ENCODE assay signal across 8 cellular contexts in genomic region chr15:92803852-92804609, GRCh38.
DNase-seq lines count a peak whose midpoint lies in the region; ATAC-seq and TF ChIP-seq lines count a peak whose summit lies in the region.

No MANE protein-coding gene starts in this region.

- TF ChIP-seq CTCF in cardiac muscle cell (IDR thresholded peaks at IDR 0.05; ENCODE audit: low read depth, low read length), result no peak

- no peaks in the 10 kb centered on the region for H3K36me3 ChIP-seq in cardiac muscle cell

- peaks cover 6% of the 10 kb centered on the region for H3K4me1 ChIP-seq in cardiac muscle cell (ENCODE audit: low read depth)

- ATAC-seq in GM18502 (IDR thresholded peaks at IDR 0.05; ENCODE audit: poor library complexity, unreplicated experiment) (peak; percentile 53), HG03060 (IDR thresholded peaks at IDR 0.05; ENCODE audit: low read depth, unreplicated experiment) (peak; percentile 46)

- peaks cover 9% of the 10 kb centered on the region for H3K36me3 Mint-ChIP-seq in activated naive CD4-positive, alpha-beta T cell treated with anti-CD3 and anti-CD28 coated beads, Interleukin-2, amount 10 ng/mL, durations not matched to agents 7 days and 5 days

- no peaks in the 10 kb centered on the region for H3K9me3 ChIP-seq in cardiac muscle cell (ENCODE audit: low read depth)

- H3K4me3 Mint-ChIP-seq in activated naive CD4-positive, alpha-beta T cell treated with anti-CD3 and anti-CD28 coated beads, Interleukin-2, amount 10 ng/mL, durations not matched to agents 7 days and 5 days, result no peak overlapping the region

- H3K4me3 ChIP-seq in cardiac muscle cell, result no peak overlapping the region

- H3K9me3 Mint-ChIP-seq in activated naive CD4-positive, alpha-beta T cell treated with anti-CD3 and anti-CD28 coated beads, Interleukin-2, amount 10 ng/mL, durations not matched to agents 7 days and 5 days, result no peaks in the 10 kb centered on the region

- CTCF ChIA-PET in activated naive CD4-positive, alpha-beta T cell treated with anti-CD3 and anti-CD28 coated beads, Interleukin-2, amount 10 ng/mL, durations not matched to agents 7 days and 5 days (lab: Charles Lee), result interaction anchor here (0.6 to 5.0 kb wide), 4 partner anchors 103 to 214 kb away, joined by 3 to 26 read pairs (median 4); no protein-coding TSS in a partner anchor

- H3K27ac Mint-ChIP-seq in activated naive CD4-positive, alpha-beta T cell treated with anti-CD3 and anti-CD28 coated beads, Interleukin-2, amount 10 ng/mL, durations not matched to agents 7 days and 5 days, result peak overlapping the region; percentile 1

- H3K27ac ChIP-seq in cardiac muscle cell, result peak overlapping the region; percentile 27

- peaks cover 47% of the 10 kb centered on the region for H3K4me1 Mint-ChIP-seq in activated naive CD4-positive, alpha-beta T cell treated with anti-CD3 and anti-CD28 coated beads, Interleukin-2, amount 10 ng/mL, durations not matched to agents 7 days and 5 days

- no peaks in the 10 kb centered on the region for H3K27me3 Mint-ChIP-seq in activated naive CD4-positive, alpha-beta T cell treated with anti-CD3 and anti-CD28 coated beads, Interleukin-2, amount 10 ng/mL, durations not matched to agents 7 days and 5 days

- no peaks in the 10 kb centered on the region for H3K27me3 ChIP-seq in cardiac muscle cell

- DNase-seq in RPMI7951 (ENCODE audit: low read depth), result peak; percentile 100
- peak; percentile 58 for DNase-seq in activated naive CD4-positive, alpha-beta T cell treated with anti-CD3 and anti-CD28 coated beads, Interleukin-2, amount 10 ng/mL, durations not matched to agents 7 days and 5 days
- peak in 1 of 2 donors; percentile 100 for DNase-seq in cardiac muscle cell (ENCODE audit: low read depth in 1 of 2, low spot score in 1 of 2)
- peak; percentile 100 for DNase-seq in renal cortical epithelial cell (ENCODE audit: low read depth)
- DNase-seq in NCI-H524 (lab: John Stamatoyannopoulos, UW), result no peak
- no peak for DNase-seq in NCI-H1048 (lab: John Stamatoyannopoulos, UW)

Comparison
In these comparisons a context has a peak if more than half of its experiments do, and no peak if none do; other contexts are left out.
1. DNase-seq: peak in RPMI7951 (single experiment), activated naive CD4-positive, alpha-beta T cell treated with anti-CD3 and anti-CD28 coated beads, Interleukin-2, amount 10 ng/mL, durations not matched to agents 7 days and 5 days (single experiment) and renal cortical epithelial cell (single experiment); none in NCI-H524 (0 of 2) and NCI-H1048 (single experiment).